14 cellular contexts compared by ENCODE assay signal in the genomic region with DNA sequence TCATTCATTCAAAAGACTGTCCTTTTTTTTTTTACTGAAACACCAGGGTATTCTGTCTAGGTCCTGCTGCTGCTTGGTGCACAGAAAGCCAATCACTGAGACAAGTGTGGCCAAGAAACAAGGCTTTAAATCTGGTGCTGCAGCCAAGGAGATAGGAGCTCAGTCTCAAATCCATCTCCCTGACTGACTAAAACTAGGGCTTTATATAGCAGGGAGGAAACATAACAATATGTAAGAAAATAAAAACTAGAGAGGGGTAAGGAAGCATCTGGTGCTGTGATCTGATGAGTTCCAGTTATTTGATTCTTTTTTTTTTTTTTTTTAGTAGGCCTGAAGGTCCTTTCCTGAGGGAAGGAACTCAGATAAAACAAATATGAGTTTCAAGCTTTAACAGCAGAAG.
DNase-seq lines count a peak whose midpoint lies in the region; ATAC-seq lines count a peak whose summit lies in the region.
"Had no signal": no experiment of that assay in that cellular context is flagged by ENCODE, and none has a peak within 500 bp of the region (broad histone marks: within the 10 kb centered on the region; RNA-seq: fewer than 3 reads in every experiment).

No MANE protein-coding gene starts in this region.

- H3K9me3 Mint-ChIP-seq in activated naive CD4-positive, alpha-beta T cell treated with anti-CD3 and anti-CD28 coated beads, Interleukin-2, amount 10 ng/mL, durations not matched to agents 7 days and 5 days: peaks cover 34% of the 10 kb centered on the region
- peaks cover 4 to 9% of the 10 kb centered on the region in 2 donors for H3K9me3 Mint-ChIP-seq in effector memory CD8-positive, alpha-beta T cell

- peak overlapping the region; percentile 19 for H3K27ac Mint-ChIP-seq in activated naive CD4-positive, alpha-beta T cell treated with anti-CD3 and anti-CD28 coated beads, Interleukin-2, amount 10 ng/mL, durations not matched to agents 7 days and 5 days
- peak overlapping the region in 1 of 2 donors; percentile 7 for H3K27ac Mint-ChIP-seq in effector memory CD8-positive, alpha-beta T cell
- H3K27ac Mint-ChIP-seq: CD4-positive, alpha-beta T cell had no signal

- CTCF ChIA-PET in activated naive CD4-positive, alpha-beta T cell treated with anti-CD3 and anti-CD28 coated beads, Interleukin-2, amount 10 ng/mL, durations not matched to agents 7 days and 5 days (lab: Charles Lee): no interaction called here

- no peaks in the 10 kb centered on the region for H3K27me3 Mint-ChIP-seq in activated naive CD4-positive, alpha-beta T cell treated with anti-CD3 and anti-CD28 coated beads, Interleukin-2, amount 10 ng/mL, durations not matched to agents 7 days and 5 days
- H3K27me3 Mint-ChIP-seq in effector memory CD8-positive, alpha-beta T cell: no peaks in the 10 kb centered on the region
- H3K27me3 Mint-ChIP-seq: CD4-positive, alpha-beta T cell had no signal

- no peak for DNase-seq in activated naive CD4-positive, alpha-beta T cell treated with anti-CD3 and anti-CD28 coated beads, Interleukin-2, amount 10 ng/mL, durations not matched to agents 7 days and 5 days
- DNase-seq in activated naive CD4-positive, alpha-beta T cell treated with anti-CD3 and anti-CD28 coated beads, Interleukin-2, amount 50 U/mL, for 16 hours: no peak
- DNase-seq in lung microvascular endothelial cell (ENCODE audit: low read depth in 2 of 2) (peak; percentile 27 to 53), pulmonary artery endothelial cell (ENCODE audit: low read depth, low spot score) (peak; percentile 17), 8988T (no peak)
- no peak for DNase-seq in effector memory CD8-positive, alpha-beta T cell
- DNase-seq: BE2C; C1 segment of cervical spinal cord; CD4-positive, alpha-beta T cell; DMS153; DMS79; GDM1; GM23248 had no signal

- ATAC-seq in effector memory CD8-positive, alpha-beta T cell (replicated peaks): no peak
- ATAC-seq in HG02610 (IDR thresholded peaks at IDR 0.05; ENCODE audit: unreplicated experiment): no peak

- H3K4me1 Mint-ChIP-seq in activated naive CD4-positive, alpha-beta T cell treated with anti-CD3 and anti-CD28 coated beads, Interleukin-2, amount 10 ng/mL, durations not matched to agents 7 days and 5 days: no peaks in the 10 kb centered on the region
- H3K4me1 Mint-ChIP-seq in effector memory CD8-positive, alpha-beta T cell (ENCODE audit: low read depth in 2 of 2): peaks cover 4 to 9% of the 10 kb centered on the region in 2 donors

- no peak overlapping the region for H3K4me3 Mint-ChIP-seq in activated naive CD4-positive, alpha-beta T cell treated with anti-CD3 and anti-CD28 coated beads, Interleukin-2, amount 10 ng/mL, durations not matched to agents 7 days and 5 days
- no peak overlapping the region for H3K4me3 Mint-ChIP-seq in effector memory CD8-positive, alpha-beta T cell
- H3K4me3 Mint-ChIP-seq: CD4-positive, alpha-beta T cell had no signal

- H3K36me3 Mint-ChIP-seq in activated naive CD4-positive, alpha-beta T cell treated with anti-CD3 and anti-CD28 coated beads, Interleukin-2, amount 10 ng/mL, durations not matched to agents 7 days and 5 days: peaks cover 37% of the 10 kb centered on the region
- peaks cover 6% of the 10 kb centered on the region for H3K36me3 Mint-ChIP-seq in effector memory CD8-positive, alpha-beta T cell (ENCODE audit: insufficient read depth)

Comparison
In these comparisons a context has a peak if more than half of its experiments do, and no peak if none do; other contexts are left out.
1. DNase-seq: peak in lung microvascular endothelial cell (2 of 2) and pulmonary artery endothelial cell (single experiment); none in activated naive CD4-positive, alpha-beta T cell treated with anti-CD3 and anti-CD28 coated beads, Interleukin-2, amount 10 ng/mL, durations not matched to agents 7 days and 5 days (single experiment), activated naive CD4-positive, alpha-beta T cell treated with anti-CD3 and anti-CD28 coated beads, Interleukin-2, amount 50 U/mL, for 16 hours (single experiment), effector memory CD8-positive, alpha-beta T cell (0 of 3) and 8988T (single experiment).